ENCODE assay signal across 16 cellular contexts in the genomic region with DNA sequence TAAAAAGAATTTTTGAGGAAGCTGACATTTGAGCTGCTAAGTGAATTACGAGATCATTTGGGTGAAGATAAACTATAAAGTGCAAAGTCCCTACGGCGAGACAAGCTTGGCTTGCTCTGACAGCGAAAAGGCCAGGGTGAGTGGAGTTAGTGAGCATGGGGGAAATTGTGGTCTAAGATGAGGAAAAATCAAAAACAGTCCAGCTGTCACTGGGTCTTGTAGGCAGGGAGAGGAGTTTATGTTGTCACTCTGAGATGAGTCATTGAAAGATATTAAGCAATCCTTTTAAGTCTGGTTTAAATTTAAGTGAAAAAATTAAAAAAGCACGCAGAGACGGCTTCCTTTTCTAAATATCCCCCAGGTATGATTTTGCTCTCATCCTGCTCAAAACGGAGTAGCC.
DNase-seq lines count a peak whose midpoint lies in the region; TF ChIP-seq lines count a peak whose summit lies in the region.
"Had no signal": no experiment of that assay in that cellular context is flagged by ENCODE, and none has a peak within 500 bp of the region (broad histone marks: within the 10 kb centered on the region; RNA-seq: fewer than 3 reads in every experiment).

No MANE protein-coding gene starts in this region.

- no peak overlapping the region for H3K4me3 ChIP-seq in fibroblast of pulmonary artery (replicated peaks; ENCODE audit: low read depth, low read length)
- H3K4me3 ChIP-seq: lower lobe of right lung had no signal

- TF ChIP-seq CTCF in fibroblast of pulmonary artery (IDR thresholded peaks at IDR 0.05; ENCODE audit: low read length, missing control alignments) (no peak), GM20000 (IDR thresholded peaks at IDR 0.05; ENCODE audit: extremely low read depth, missing control alignments) (no peak)

- DNase-seq in AML-193 (lab: John Stamatoyannopoulos, UW) (peak; percentile 83), Kasumi-1 (lab: John Stamatoyannopoulos, UW) (peak; percentile 90 to 94), SIG-M5 (lab: John Stamatoyannopoulos, UW) (peak; percentile 84), fibroblast of pulmonary artery (ENCODE audit: low read depth) (peak; percentile 5), NCI-H526 (lab: John Stamatoyannopoulos, UW) (no peak), C1 segment of cervical spinal cord (lab: John Stamatoyannopoulos, UW) (no peak), NCI-H82 (lab: John Stamatoyannopoulos, UW) (no peak), GM20000 (ENCODE audit: low spot score) (no peak)
- DNase-seq: activated CD4-positive, alpha-beta T cell treated with anti-CD3 and anti-CD28 coated beads, Interleukin-2, amount 50 U/mL, for 48 hours; activated naive CD4-positive, alpha-beta T cell treated with anti-CD3 and anti-CD28 coated beads, Interleukin-2, amount 50 U/mL, for 16 hours; activated T-cell treated with anti-CD3 and anti-CD28 coated beads, Interleukin-2, amount 50 U/mL, for 1 hour; cortex of kidney; DND-41; lower lobe of right lung; NCI-H187; stimulated activated CD4-positive, alpha-beta T cell treated with anti-CD3 and anti-CD28 coated beads, Interleukin-2, amount 100 ng/mL, for 24 hours had no signal

Comparison
In these comparisons a context has a peak if more than half of its experiments do, and no peak if none do; other contexts are left out.
1. DNase-seq: peak in AML-193 (2 of 2), Kasumi-1 (2 of 2), SIG-M5 (single experiment) and fibroblast of pulmonary artery (single experiment); none in NCI-H526 (0 of 2), C1 segment of cervical spinal cord (0 of 14), NCI-H82 (single experiment) and GM20000 (single experiment).